1 cellular context compared by ENCODE assay signal in the genomic region with DNA sequence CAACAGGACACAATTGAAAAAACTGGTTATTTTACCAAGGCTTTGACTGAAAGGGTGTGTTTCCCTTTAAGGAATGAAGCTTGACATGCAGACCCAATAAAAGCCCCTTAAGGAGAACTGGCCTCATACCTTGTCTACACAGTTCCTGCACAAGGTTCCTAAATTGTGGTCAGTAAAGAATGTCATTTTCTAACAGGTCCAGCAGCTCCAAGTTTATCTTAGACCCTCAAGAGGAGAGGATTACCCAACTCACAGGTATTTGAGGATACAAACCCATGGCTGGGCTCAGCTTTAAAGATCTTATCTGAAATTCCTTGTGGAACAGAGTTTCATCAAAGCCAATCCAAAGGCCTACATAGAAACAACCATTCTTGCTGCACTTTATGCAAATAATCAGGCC.
TF ChIP-seq lines count a peak whose summit lies in the region.

No MANE protein-coding gene starts in this region.

TF ChIP-seq in H1, 55 proteins besides CTCF, POLR2A, EP300 and RAD21:
- TF ChIP-seq ASH2L (IDR thresholded peaks at IDR 0.05; ENCODE audit: low read length) (no peak), PHF8 (conservative IDR thresholded peaks at IDR 0.05; ENCODE audit: low read depth, low read length) (no peak), EZH2 (IDR thresholded peaks at IDR 0.05; ENCODE audit: low read depth, low read length, severe bottlenecking) (no peak), CTBP2 (IDR thresholded peaks at IDR 0.05; ENCODE audit: borderline replicate concordance, insufficient read depth, insufficient read length, low read length) (no peak), HDAC6 (IDR thresholded peaks at IDR 0.05; ENCODE audit: low read depth, low read length) (no peak), BCL11A (IDR thresholded peaks at IDR 0.05; ENCODE audit: low read depth in 2 of 2, low read length in 2 of 2) (no peak), TEAD4 (IDR thresholded peaks at IDR 0.05; ENCODE audit: low read depth, low read length) (no peak), JUN (IDR thresholded peaks at IDR 0.05; ENCODE audit: low read depth, low read length) (no peak), HDAC2 (IDR thresholded peaks at IDR 0.05; ENCODE audit: borderline replicate concordance in 1 of 2, low read depth in 2 of 2, low read length in 2 of 2) (no peak), CHD2 (IDR thresholded peaks at IDR 0.05; ENCODE audit: low read length) (no peak)
TF ChIP-seq in H1: peak in this region for 0.
